Comparison of ENCODE assay signal across 16 cellular contexts in the genomic region with DNA sequence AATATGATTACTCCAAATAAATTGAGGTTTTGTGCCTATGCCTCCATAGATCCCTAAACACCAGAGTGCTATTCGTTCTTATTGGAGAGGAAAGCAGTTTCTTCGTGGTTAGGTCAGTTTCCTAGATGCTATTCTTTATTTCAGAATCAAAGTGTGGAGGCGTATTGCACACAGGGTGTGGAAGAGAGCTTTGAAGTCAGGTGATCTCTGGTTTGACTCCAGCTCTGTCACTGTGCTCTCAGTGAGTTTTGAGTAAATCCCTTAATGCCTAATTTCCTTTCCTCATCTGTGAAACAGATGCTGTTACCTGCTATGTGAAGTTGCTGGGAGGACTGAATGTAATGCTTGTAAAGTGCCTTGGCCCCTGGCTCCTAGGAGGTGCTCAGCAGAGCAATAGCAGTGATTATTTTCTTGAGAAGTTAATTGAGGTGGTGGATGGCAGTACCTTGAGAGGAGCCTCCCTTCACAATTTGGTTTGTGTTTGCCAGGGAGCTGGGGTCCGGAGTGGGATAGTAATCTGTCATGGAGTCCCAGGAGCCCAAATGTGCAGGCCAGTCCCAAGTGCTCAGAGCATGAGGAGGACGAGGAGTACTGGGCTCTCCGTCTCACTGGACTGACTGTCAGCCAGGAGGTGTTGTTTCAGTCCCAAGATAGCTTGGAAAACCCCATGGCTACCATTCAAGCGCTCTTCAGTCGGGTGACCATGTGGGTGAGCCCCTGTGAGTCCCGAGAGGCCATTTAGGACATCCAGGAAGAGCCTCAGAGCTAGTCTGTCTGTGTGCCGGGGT. TPM values are rescaled to one million over a fixed set of nuclear protein-coding genes. Genes with fewer than 3 reads are reported as not detected.
DNase-seq lines count a peak whose midpoint lies in the region; ATAC-seq and TF ChIP-seq lines count a peak whose summit lies in the region.
"Had no signal": no experiment of that assay in that cellular context is flagged by ENCODE, and none has a peak within 500 bp of the region (broad histone marks: within the 10 kb centered on the region; RNA-seq: fewer than 3 reads in every experiment).

No MANE protein-coding gene starts in this region.

- H3K36me3 Mint-ChIP-seq in nephron progenitor cell (ENCODE audit: low read depth): peaks cover 59% of the 10 kb centered on the region

- H3K9me3 Mint-ChIP-seq in nephron progenitor cell: no peaks in the 10 kb centered on the region
- H3K9me3 Mint-ChIP-seq: CD4-positive, alpha-beta memory T cell; nephron had no signal

- H3K4me1 Mint-ChIP-seq in nephron progenitor cell: peaks cover 45% of the 10 kb centered on the region

- TF ChIP-seq CTCF in GM12865 (IDR thresholded peaks at IDR 0.05; ENCODE audit: insufficient read depth, low read depth, low read length, missing control alignments) (no peak), nephron progenitor cell (IDR thresholded peaks at IDR 0.05) (no peak)

- ATAC-seq in GM21619 (IDR thresholded peaks at IDR 0.05; ENCODE audit: unreplicated experiment) (peak; percentile 46), GM18867 (IDR thresholded peaks at IDR 0.05; ENCODE audit: unreplicated experiment) (no peak), HG03196 (IDR thresholded peaks at IDR 0.05; ENCODE audit: unreplicated experiment) (no peak)
- ATAC-seq: T-helper 17 cell had no signal

- peak overlapping the region; percentile 45 for H3K27ac Mint-ChIP-seq in nephron progenitor cell
- H3K27ac Mint-ChIP-seq: nephron, T-helper 17 cell had no signal

- no peaks in the 10 kb centered on the region for H3K27me3 Mint-ChIP-seq in nephron progenitor cell (ENCODE audit: low read depth, poor library complexity)
- H3K27me3 Mint-ChIP-seq: CD4-positive, alpha-beta memory T cell; T-helper 17 cell had no signal

- no peak overlapping the region for H3K4me3 ChIP-seq in GM12865 (ENCODE audit: low read depth, low read length)
- H3K4me3 ChIP-seq: hepatocyte, sigmoid colon had no signal

- H3K4me3 Mint-ChIP-seq in nephron progenitor cell: no peak overlapping the region
- H3K4me3 Mint-ChIP-seq: CD4-positive, alpha-beta memory T cell; nephron; T-helper 17 cell had no signal

- DNase-seq in GM12865 (ENCODE audit: low read depth) (peak; percentile 51), NCI-H82 (lab: John Stamatoyannopoulos, UW) (peak; percentile 87), nephron progenitor cell (no peak), cerebellum (ENCODE audit: low spot score) (no peak)
- DNase-seq: activated naive CD4-positive, alpha-beta T cell treated with Interleukin-2 at 50 U/mL for 16 hours; CD4-positive, alpha-beta memory T cell; KG1; NCI-H187 treated with DMSO at 0.1 percent for 48 hours; NCI-H69; sigmoid colon; T-helper 17 cell had no signal

RNA-seq across cellular contexts. Expression of gene NTPCR, which starts 14.9 kb away (rescaled TPM):
- total RNA-seq in cerebellum: 18.1 TPM

Comparison
In these comparisons a context has a peak if more than half of its experiments do, and no peak if none do; other contexts are left out.
1. DNase-seq: peak in GM12865 (single experiment) and NCI-H82 (single experiment); none in nephron progenitor cell (single experiment) and cerebellum (single experiment).